Comparison of ENCODE assay signal across 23 cellular contexts in genomic region chr1:211319892-211320291, GRCh38. TPM values are rescaled to one million over a fixed set of nuclear protein-coding genes. Genes with fewer than 3 reads are reported as not detected.
DNase-seq lines count a peak whose midpoint lies in the region; ATAC-seq, FAIRE-seq and TF ChIP-seq lines count a peak whose summit lies in the region.
"Had no signal": no experiment of that assay in that cellular context is flagged by ENCODE, and none has a peak within 500 bp of the region (broad histone marks: within the 10 kb centered on the region; RNA-seq: fewer than 3 reads in every experiment).

No MANE protein-coding gene starts in this region.

- H3K4me1 ChIP-seq in HepG2 (ENCODE audit: insufficient read depth, low read length) (no peaks in the 10 kb centered on the region), right lobe of liver (no peaks in the 10 kb centered on the region), GM12878 (ENCODE audit: control insufficient read depth, insufficient read depth, low read length) (no peaks in the 10 kb centered on the region), thyroid gland (no peaks in the 10 kb centered on the region)
- H3K4me1 ChIP-seq: BLaER1, Caco-2 had no signal

- H4K20me1 ChIP-seq in HepG2 (ENCODE audit: insufficient read depth, low read length) (no peaks in the 10 kb centered on the region), GM12878 (ENCODE audit: control insufficient read depth, insufficient read depth) (no peaks in the 10 kb centered on the region)
- H4K20me1 ChIP-seq: BLaER1 had no signal

- peaks cover 58% of the 10 kb centered on the region for H3K4me1 Mint-ChIP-seq in activated T-cell treated with anti-CD3 and anti-CD28 coated beads, Interleukin-2, amount 50 U/mL, for 24 hours (ENCODE audit: low read depth)
- H3K4me1 Mint-ChIP-seq: GM23338 had no signal

- BruUV-seq in HepG2 (replicated peaks; lab: Mats Ljungman, UMichigan) (no TSS peak), GM12878 (replicated peaks; lab: Mats Ljungman, UMichigan) (no TSS peak)

- TF ChIP-seq RAD21 in HepG2 (CRISPR knock-in tag; IDR thresholded peaks at IDR 0.05): no peak
- TF ChIP-seq RAD21 in GM12878 (IDR thresholded peaks at IDR 0.05; ENCODE audit: insufficient read depth, low read depth, low read length): no peak

- RAD21 ChIA-PET in GM12878 (lab: Charles Lee; ENCODE audit: unreplicated experiment): no interaction called here

- TF ChIP-seq POLR2A in HepG2 (IDR thresholded peaks at IDR 0.05; ENCODE audit: insufficient read depth in 1 of 2, low read depth in 2 of 2, low read length in 2 of 2) (no peak), right lobe of liver (IDR thresholded peaks at IDR 0.05) (no peak), GM12878 (IDR thresholded peaks at IDR 0.05; ENCODE audit: low read depth, low read length) (no peak), thyroid gland (IDR thresholded peaks at IDR 0.05) (no peak)

- no peak for FAIRE-seq in HepG2 (lab: Jason Lieb, UNC)
- no peak for FAIRE-seq in GM12878 (lab: Jason Lieb, UNC)
- FAIRE-seq: A204.1, GM12891, GM18507 had no signal

- in situ Hi-C loops in HepG2 (cut with HindIII; ENCODE audit: extremely low pct_ligation_motif_present, low pct_unique_long_range_greater_than_20kb): loop anchor here (10.0 kb wide), 2 partner anchors 195 to 335 kb away; no protein-coding TSS in a partner anchor
- in situ Hi-C loops in GM12878 (cut with MboI): loop anchor here (5.0 to 10.0 kb wide), 3 partner anchors 152 to 332 kb away; no protein-coding TSS in a partner anchor

- POLR2A ChIA-PET in HepG2 (lab: Yijun Ruan, JAX): no interaction called here
- POLR2A ChIA-PET in GM12878 (lab: Charles Lee): no interaction called here

- H3K4me2 ChIP-seq in HepG2 (ENCODE audit: low read depth, low read length) (no peak overlapping the region), GM12878 (ENCODE audit: control insufficient read depth, insufficient read depth) (no peak overlapping the region)
- H3K4me2 ChIP-seq: BLaER1, GM23338 had no signal

- H2AFZ ChIP-seq in HepG2 (ENCODE audit: low read length) (no peak overlapping the region), GM12878 (ENCODE audit: control insufficient read depth, low read depth, low read length) (no peak overlapping the region)
- H2AFZ ChIP-seq: GM23338 had no signal

- intact Hi-C loops in HepG2 (cut with micrococcal nuclease; ENCODE audit: unreplicated experiment): loop anchor here (5.0 kb wide), 2 partner anchors 63 to 332 kb away; partner anchors contain the start of gene RCOR3
- intact Hi-C loops in right lobe of liver (cut with DNase I): loop anchor here in 1 of 2 donors (10.0 kb wide), 1 partner anchor 335 kb away; no protein-coding TSS in a partner anchor
- intact Hi-C loops in GM12878 (cut with micrococcal nuclease; ENCODE audit: unreplicated experiment): no loop called here
- intact Hi-C loops in thyroid gland (cut with DNase I): loop anchor here (5.0 to 10.0 kb wide), 2 partner anchors 195 to 337 kb away; no protein-coding TSS in a partner anchor

- TF ChIP-seq CTCF in HepG2 (CRISPR knock-in tag; IDR thresholded peaks at IDR 0.05) (no peak), right lobe of liver (IDR thresholded peaks at IDR 0.05) (no peak), GM12878 (IDR thresholded peaks at IDR 0.05 in 2 of 3, conservative IDR thresholded peaks at IDR 0.05 in 1 of 3; ENCODE audit: control insufficient read depth in 2 of 3, extremely low read depth in 1 of 3, insufficient read depth in 1 of 3, low read depth in 3 of 3, low read length in 3 of 3) (no peak), thyroid gland (IDR thresholded peaks at IDR 0.05) (no peak)

- peaks cover 14% of the 10 kb centered on the region for H3K36me3 Mint-ChIP-seq in activated T-cell treated with anti-CD3 and anti-CD28 coated beads, Interleukin-2, amount 50 U/mL, for 24 hours (ENCODE audit: low read depth)
- H3K36me3 Mint-ChIP-seq: CD4-positive, CD25-positive, alpha-beta regulatory T cell had no signal

- peak overlapping the region; percentile 51 for H3K27ac Mint-ChIP-seq in activated T-cell treated with anti-CD3 and anti-CD28 coated beads, Interleukin-2, amount 50 U/mL, for 24 hours
- H3K27ac Mint-ChIP-seq: B cell; CD4-positive, CD25-positive, alpha-beta regulatory T cell; CD8-positive, alpha-beta T cell; GM23338; H9 had no signal

- SMC1A ChIA-PET in GM12878 (lab: Charles Lee; ENCODE audit: uncharacterized antibody, unreplicated experiment): no interaction called here

- CTCF ChIA-PET in HepG2 (lab: Yijun Ruan, JAX; ENCODE audit: low intra/inter-chr PET ratio, low total read pairs): no interaction called here
- CTCF ChIA-PET in GM12878 (lab: Yijun Ruan, JAX): no interaction called here

- TF ChIP-seq EP300 in HepG2 (IDR thresholded peaks at IDR 0.05; ENCODE audit: low read depth in 2 of 2, low read length in 2 of 2) (no peak), HepG2 (CRISPR knock-in tag; IDR thresholded peaks at IDR 0.05; ENCODE audit: borderline replicate concordance) (no peak), GM12878 (IDR thresholded peaks at IDR 0.05; ENCODE audit: borderline replicate concordance in 1 of 2, control insufficient read depth in 1 of 2, low read depth in 2 of 2, low read length in 2 of 2) (no peak)

- no peak overlapping the region for H3K27ac ChIP-seq in HepG2 (ENCODE audit: extremely low read length, insufficient read depth, low read length)
- no peak overlapping the region for H3K27ac ChIP-seq in right lobe of liver
- H3K27ac ChIP-seq in GM12878 (ENCODE audit: control insufficient read depth, insufficient read depth): no peak overlapping the region
- no peak overlapping the region for H3K27ac ChIP-seq in thyroid gland
- H3K27ac ChIP-seq: 22Rv1, BLaER1, C4-2B had no signal

- no peaks in the 10 kb centered on the region for H3K9me3 ChIP-seq in HepG2 (ENCODE audit: low read length)
- H3K9me3 ChIP-seq in right lobe of liver: no peaks in the 10 kb centered on the region
- H3K9me3 ChIP-seq in GM12878 (replicated peaks; ENCODE audit: control insufficient read depth, insufficient read depth, low read length): no peaks in the 10 kb centered on the region
- H3K9me3 ChIP-seq in thyroid gland: no peaks in the 10 kb centered on the region
- H3K9me3 ChIP-seq: BLaER1, Caco-2 had no signal

- peaks cover 0 to 3% of the 10 kb centered on the region in 2 experiments; a peak in 1 of 5 replicates for H3K36me3 ChIP-seq in HepG2 (replicated peaks in 1 of 2; ENCODE audit: control insufficient read depth in 1 of 2, insufficient read depth in 2 of 2, low read length in 2 of 2)
- H3K36me3 ChIP-seq in right lobe of liver: peaks cover 0 to 4% (median 0%) of the 10 kb centered on the region in 4 donors
- peaks cover 0 to 4% of the 10 kb centered on the region in 2 experiments; a peak in 1 of 4 replicates for H3K36me3 ChIP-seq in GM12878 (ENCODE audit: control insufficient read depth in 2 of 2, insufficient read depth in 2 of 2, low read length in 1 of 2)
- peaks cover 5 to 8% of the 10 kb centered on the region in 2 donors for H3K36me3 ChIP-seq in thyroid gland

- H3K9ac ChIP-seq in HepG2 (ENCODE audit: insufficient read depth, low read depth, low read length) (no peak overlapping the region), GM12878 (ENCODE audit: control insufficient read depth, insufficient read depth, low read length) (no peak overlapping the region)
- H3K9ac ChIP-seq: BLaER1 had no signal

- ATAC-seq in HepG2 (no peak), right lobe of liver (no peak), GM12878 (no peak)
- ATAC-seq: CD8-positive, alpha-beta T cell; GM23338; HCT116 had no signal

- H3K27me3 Mint-ChIP-seq in activated T-cell treated with anti-CD3 and anti-CD28 coated beads, Interleukin-2, amount 50 U/mL, for 24 hours: no peaks in the 10 kb centered on the region
- H3K27me3 Mint-ChIP-seq: B cell had no signal

- no peaks in the 10 kb centered on the region for H3K79me2 ChIP-seq in HepG2 (ENCODE audit: insufficient read depth, low read length)
- no peaks in the 10 kb centered on the region for H3K79me2 ChIP-seq in GM12878 (ENCODE audit: control insufficient read depth, insufficient read depth, low read length)

- no peak for DNase-seq in activated T-cell treated with anti-CD3 and anti-CD28 coated beads, Interleukin-2, amount 50 U/mL, for 24 hours
- DNase-seq in activated T-cell treated with anti-CD3 and anti-CD28 coated beads for 4 hours: no peak
- DNase-seq in HepG2 (ENCODE audit: low spot score): no peak
- no peak for DNase-seq in right lobe of liver
- DNase-seq in GM12878 (ENCODE audit: low read depth, low spot score): no peak
- DNase-seq in thyroid gland: no peak
- DNase-seq: Caco-2; CD4-positive, CD25-positive, alpha-beta regulatory T cell; CD8-positive, alpha-beta T cell; DMS 273 treated with DMSO at 0.1 percent for 48 hours; DMS79; EL; GDM1; H9 had no signal

- H3K9me3 Mint-ChIP-seq in activated T-cell treated with anti-CD3 and anti-CD28 coated beads, Interleukin-2, amount 50 U/mL, for 24 hours: no peaks in the 10 kb centered on the region
- H3K9me3 Mint-ChIP-seq: CD4-positive, CD25-positive, alpha-beta regulatory T cell; CD8-positive, alpha-beta T cell; GM23338; H9 had no signal

- H3K27me3 ChIP-seq in HepG2 (ENCODE audit: control insufficient read depth in 1 of 2, insufficient read depth in 2 of 2, low read length in 2 of 2) (no peaks in the 10 kb centered on the region), right lobe of liver (no peaks in the 10 kb centered on the region), GM12878 (replicated peaks in 1 of 2; ENCODE audit: control insufficient read depth in 2 of 2, insufficient read depth in 2 of 2, low read length in 1 of 2) (no peaks in the 10 kb centered on the region), thyroid gland (no peaks in the 10 kb centered on the region)
- H3K27me3 ChIP-seq: BLaER1 had no signal

- H3K4me3 ChIP-seq in HepG2 (replicated peaks in 1 of 3; ENCODE audit: insufficient read depth in 1 of 3, low read depth in 2 of 3, low read length in 3 of 3): no peak overlapping the region
- H3K4me3 ChIP-seq in right lobe of liver: no peak overlapping the region
- no peak overlapping the region for H3K4me3 ChIP-seq in GM12878
- H3K4me3 ChIP-seq in thyroid gland (replicated peaks in 1 of 3): no peak overlapping the region
- H3K4me3 ChIP-seq: BLaER1, GM23338 had no signal

- H3K4me3 Mint-ChIP-seq in activated T-cell treated with anti-CD3 and anti-CD28 coated beads, Interleukin-2, amount 50 U/mL, for 24 hours: no peak overlapping the region
- H3K4me3 Mint-ChIP-seq: B cell; CD4-positive, CD25-positive, alpha-beta regulatory T cell; CD8-positive, alpha-beta T cell; GM23338; H9 had no signal

RNA-seq across cellular contexts. Expression of gene TRAF5, which starts 6.7 kb away (rescaled TPM):
- total RNA-seq in HepG2 (2016; rRNA removed; fragmentation: Illumina TruSeq; extraction: Trizol): 0.25 and 0.27 TPM in 2 replicates
- total RNA-seq in HepG2 (2016; cell fraction: cytosol; rRNA removed; fragmentation: Illumina TruSeq; extraction: Trizol; ENCODE audit: low read depth): 0.09 and 0.30 TPM in 2 replicates
- 0.33 and 0.37 TPM in 2 replicates for total RNA-seq in HepG2 (2016; cell fraction: insoluble cytoplasmic fraction; rRNA removed; fragmentation: Illumina TruSeq; extraction: Trizol)
- 0.10 and 0.25 TPM in 2 replicates for total RNA-seq in HepG2 (2016; cell fraction: membrane; rRNA removed; fragmentation: Illumina TruSeq; extraction: Trizol)
- total RNA-seq in HepG2 (2016; cell fraction: nucleus; rRNA removed; fragmentation: Illumina TruSeq; extraction: Trizol): 0.66 and 0.84 TPM in 2 replicates
- polyA plus RNA-seq in HepG2 (2011; rRNA removed): 1.6 and 1.7 TPM in 2 replicates
- 0.47 and 0.65 TPM in 2 replicates for polyA plus RNA-seq in HepG2 (2011; cell fraction: cytosol; rRNA removed)
- 3.8 and 4.0 TPM in 2 replicates for polyA plus RNA-seq in HepG2 (2011; cell fraction: nucleus; rRNA removed)
- polyA plus RNA-seq in HepG2 (2012): 0.69 and 0.94 TPM in 2 replicates
- 0.03 and 0.06 TPM in 2 replicates for polyA plus RNA-seq in HepG2 (2016; cell fraction: cytosol; fragmentation: Illumina TruSeq; extraction: Trizol; ENCODE audit: low read depth)
- polyA plus RNA-seq in HepG2 (2016; cell fraction: insoluble cytoplasmic fraction; fragmentation: Illumina TruSeq; extraction: Trizol; ENCODE audit: low read depth): 0.15 and 0.32 TPM in 2 replicates
- not detected in 2 replicates for polyA plus RNA-seq in HepG2 (2016; cell fraction: membrane; fragmentation: Illumina TruSeq; extraction: Trizol; ENCODE audit: low read depth)
- polyA plus RNA-seq in HepG2 (2016; cell fraction: nucleus; fragmentation: Illumina TruSeq; extraction: Trizol; ENCODE audit: insufficient read depth, low read depth): 1.0 and 1.7 TPM in 2 replicates
- 1.4 and 14.9 TPM in 2 replicates for polyA minus RNA-seq in HepG2 (2011; rRNA and poly(A)+ RNA removed; ENCODE audit: low replicate concordance)
- 0.26 and 0.30 TPM in 2 replicates for polyA minus RNA-seq in HepG2 (2011; cell fraction: cytosol; rRNA and poly(A)+ RNA removed)
- polyA minus RNA-seq in HepG2 (2011; cell fraction: nucleus; rRNA and poly(A)+ RNA removed): 2.6 and 5.9 TPM in 2 replicates
- 1 to 10 TPM in 5 of 6 experiments, under 1 TPM in 1; 0.59 to 3.6 (median 1.6) TPM for total RNA-seq in right lobe of liver
- total RNA-seq in GM12878 (2013; cell fraction: nucleolus; rRNA removed): 149 and 152 TPM in 2 replicates
- total RNA-seq in GM12878 (2014; rRNA removed): 35.3 and 36.1 TPM in 2 replicates
- total RNA-seq in GM12878 (2014; rRNA removed; fragmentation: Illumina TruSeq; extraction: Trizol): 25.0 and 26.5 TPM in 2 replicates
- 25.7 and 27.6 TPM in 2 replicates for total RNA-seq in GM12878 (2021)
- polyA plus RNA-seq in GM12878 (2011; ENCODE audit: low read depth): 17.0 TPM
- 36.5 and 49.7 TPM in 2 replicates for polyA plus RNA-seq in GM12878 (2011; rRNA removed)
- 23.0 TPM in 2 replicates for polyA plus RNA-seq in GM12878 (2011; cell fraction: cytosol; rRNA removed)
- polyA plus RNA-seq in GM12878 (2011; cell fraction: nucleus; rRNA removed): 96.9 and 102 TPM in 2 replicates
- polyA plus RNA-seq in GM12878 (2012): 18.6 and 25.1 TPM in 2 replicates
- polyA plus RNA-seq in GM12878 (2014; fragmentation: Illumina TruSeq; extraction: Trizol): 36.4 and 48.6 TPM in 2 replicates
- 10 to 100 TPM; 10.6 to 11.8 TPM for polyA plus RNA-seq in GM12878 (2014; fragmentation: Nextera tagmentation; extraction: Ambion mirVana)
- 30.8 and 34.4 TPM in 2 replicates for polyA plus RNA-seq in GM12878 (2014; rRNA removed)
- polyA plus RNA-seq in GM12878 (2016; fragmentation: Nextera tagmentation; extraction: Ambion mirVana): 10 to 100 TPM; 16.7 to 19.7 TPM
- 24.5 and 25.3 TPM in 2 replicates for polyA minus RNA-seq in GM12878 (2011; rRNA and poly(A)+ RNA removed)
- 8.7 and 9.8 TPM in 2 replicates for polyA minus RNA-seq in GM12878 (2011; cell fraction: cytosol; rRNA and poly(A)+ RNA removed)
- 45.0 and 64.3 TPM in 2 replicates for polyA minus RNA-seq in GM12878 (2011; cell fraction: nucleus; rRNA and poly(A)+ RNA removed)
- 1 to 10 TPM; 3.1 to 5.9 (median 4.0) TPM for total RNA-seq in thyroid gland
